In the genomic region with DNA sequence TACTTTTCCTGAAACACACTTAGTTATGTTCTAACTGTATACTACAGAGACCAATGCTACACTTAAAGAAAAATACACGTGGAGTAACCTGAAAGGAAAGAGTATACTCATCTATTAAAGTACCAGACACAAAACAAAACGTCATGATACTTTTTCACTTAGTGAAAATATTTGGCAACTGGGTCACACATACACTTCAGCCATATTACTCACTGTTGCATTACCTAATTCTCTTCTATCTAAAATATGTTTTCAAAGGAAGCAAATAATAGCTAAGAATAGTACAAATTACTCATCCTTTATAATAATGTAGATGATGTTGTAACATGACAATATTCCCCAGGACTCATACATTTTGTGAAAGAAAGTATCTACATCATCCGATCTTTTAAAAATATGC, we compare ENCODE assay signal across 17 cellular contexts.
"Had no signal": no experiment of that assay in that cellular context is flagged by ENCODE, and none has a peak within 500 bp of the region (broad histone marks: within the 10 kb centered on the region; RNA-seq: fewer than 3 reads in every experiment).

No MANE protein-coding gene starts in this region.

- ATAC-seq: activated naive CD4-positive, alpha-beta T cell treated with anti-CD3 and anti-CD28 coated beads, Interleukin-2, amount 50 U/mL, for 72 hours; effector memory CD8-positive, alpha-beta T cell; left ventricle myocardium superior; pancreas; T-helper 17 cell had no signal

- H3K36me3 Mint-ChIP-seq: activated naive CD4-positive, alpha-beta T cell treated with anti-CD3 and anti-CD28 coated beads, Interleukin-2, amount 50 U/mL, for 72 hours; neural progenitor cell had no signal

- H3K4me1 Mint-ChIP-seq: activated CD4-positive, alpha-beta T cell treated with anti-CD3 and anti-CD28 coated beads, Interleukin-2, amount 10 ng/mL, durations not matched to agents 7 days and 5 days; T-helper 17 cell had no signal

- H3K9me3 Mint-ChIP-seq: activated CD4-positive, alpha-beta T cell treated with anti-CD3 and anti-CD28 coated beads, Interleukin-2, amount 10 ng/mL, durations not matched to agents 7 days and 5 days; activated naive CD4-positive, alpha-beta T cell treated with anti-CD3 and anti-CD28 coated beads, Interleukin-2, amount 50 U/mL, for 72 hours; effector memory CD8-positive, alpha-beta T cell; neural progenitor cell had no signal

- H3K4me3 ChIP-seq: neural progenitor cell, pancreas, stomach had no signal

- H3K27ac Mint-ChIP-seq: activated CD4-positive, alpha-beta T cell treated with anti-CD3 and anti-CD28 coated beads, Interleukin-2, amount 10 ng/mL, durations not matched to agents 7 days and 5 days; activated naive CD4-positive, alpha-beta T cell treated with anti-CD3 and anti-CD28 coated beads, Interleukin-2, amount 50 U/mL, for 72 hours; effector memory CD8-positive, alpha-beta T cell; neural progenitor cell; T-helper 17 cell had no signal

- DNase-seq: activated CD4-positive, alpha-beta T cell treated with anti-CD3 and anti-CD28 coated beads, Interleukin-2, amount 10 ng/mL, durations not matched to agents 7 days and 5 days; activated CD4-positive, CD25-positive, alpha-beta regulatory T cell; activated effector memory CD4-positive, alpha-beta T cell treated with Interleukin-2 at 50 U/mL for 16 hours; activated T-cell treated with anti-CD3 and anti-CD28 coated beads for 4 hours; anterior cingulate cortex; caudate nucleus; effector memory CD8-positive, alpha-beta T cell; kidney; left ventricle myocardium superior; midbrain; pancreas; retina; stimulated activated CD4-positive, alpha-beta T cell treated with anti-CD3 and anti-CD28 coated beads, Interleukin-4, amount 100 ng/mL, for 4 hours; stomach; T-helper 17 cell had no signal

- H3K4me3 Mint-ChIP-seq: activated CD4-positive, alpha-beta T cell treated with anti-CD3 and anti-CD28 coated beads, Interleukin-2, amount 10 ng/mL, durations not matched to agents 7 days and 5 days; effector memory CD8-positive, alpha-beta T cell; neural progenitor cell; T-helper 17 cell had no signal
